Comparison of ENCODE assay signal across 28 cellular contexts in the genomic region with DNA sequence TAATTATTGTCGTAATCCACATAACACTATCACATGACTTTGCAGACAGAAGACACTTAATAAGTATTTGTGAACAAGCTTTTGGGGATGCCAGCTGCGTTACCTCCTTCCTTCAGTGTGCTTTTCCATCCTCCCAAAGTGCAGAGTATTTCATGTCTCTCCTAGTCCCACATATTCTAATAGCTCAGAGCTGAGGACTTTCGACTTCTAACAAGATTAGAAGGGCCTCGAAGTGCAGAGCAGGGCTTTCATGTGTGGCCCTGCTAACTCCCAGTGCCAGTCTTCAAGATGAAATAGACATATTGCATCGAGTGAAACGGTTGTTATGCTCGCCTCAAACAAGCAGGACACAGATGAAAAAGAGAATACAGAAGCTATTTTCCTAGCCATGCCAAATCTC.
"Had no signal": no experiment of that assay in that cellular context is flagged by ENCODE, and none has a peak within 500 bp of the region (broad histone marks: within the 10 kb centered on the region; RNA-seq: fewer than 3 reads in every experiment).

No MANE protein-coding gene starts in this region.

- H3K4me3 Mint-ChIP-seq: dendritic cell treated with granulocyte-macrophage colony-stimulating factor and Interleukin-4, amounts not matched to agents 40 ng/mL and 50 ng/mL, for 4 days; effector memory CD8-positive, alpha-beta T cell; endodermal cell had no signal

- H3K4me3 ChIP-seq: colonic mucosa, coronary artery, dorsolateral prefrontal cortex, esophagus squamous epithelium, gastrocnemius medialis, gastroesophageal sphincter, heart left ventricle, heart right ventricle, hepatocyte had no signal

- H3K36me3 ChIP-seq: colonic mucosa, esophagus squamous epithelium, gastrocnemius medialis, gastroesophageal sphincter, heart left ventricle, heart right ventricle had no signal

- H3K27me3 ChIP-seq: colonic mucosa, dorsolateral prefrontal cortex, esophagus squamous epithelium, foreskin keratinocyte, gastroesophageal sphincter, heart left ventricle, heart right ventricle, hepatocyte had no signal

- H3K4me1 Mint-ChIP-seq: endodermal cell had no signal

- H3K4me1 ChIP-seq: colonic mucosa, esophagus squamous epithelium, foreskin keratinocyte, gastrocnemius medialis, gastroesophageal sphincter, heart left ventricle, heart right ventricle had no signal

- H3K27ac Mint-ChIP-seq: dendritic cell treated with granulocyte-macrophage colony-stimulating factor and Interleukin-4, amounts not matched to agents 40 ng/mL and 50 ng/mL, for 4 days; effector memory CD8-positive, alpha-beta T cell; endodermal cell had no signal

- ATAC-seq: effector memory CD8-positive, alpha-beta T cell; esophagus mucosa; foreskin keratinocyte; gastrocnemius medialis; gastroesophageal sphincter; heart left ventricle; heart right ventricle had no signal

- DNase-seq: colonic mucosa; cortex of kidney; dermis blood vessel endothelial cell; dorsolateral prefrontal cortex; effector CD4-positive, alpha-beta T cell; effector CD8-positive, alpha-beta T cell; effector memory CD4-positive, alpha-beta T cell; effector memory CD8-positive, alpha-beta T cell; endodermal cell; erythroblast; esophagus squamous epithelium; foreskin fibroblast; foreskin keratinocyte; foreskin melanocyte; gastrocnemius medialis; glutamatergic neuron; heart left ventricle; heart right ventricle had no signal

- FAIRE-seq: colon, endometrium, endothelial cell of umbilical vein, frontal cortex had no signal

- H3K27ac ChIP-seq: colonic mucosa, coronary artery, dorsolateral prefrontal cortex, epithelial cell of prostate, esophagus squamous epithelium, foreskin keratinocyte, gastrocnemius medialis, gastroesophageal sphincter, heart left ventricle, heart right ventricle had no signal

- H3K9me3 ChIP-seq: colonic mucosa had no signal
